In genomic region chr10:132114953-132115520, GRCh38 we compare ENCODE assay signal across 20 cellular contexts. TPM values are rescaled to one million over a fixed set of nuclear protein-coding genes. Genes with fewer than 3 reads are reported as not detected.
A peak's percentile ranks its signal among the peaks of the same experiment; 100 is the strongest.
DNase-seq lines count a peak whose midpoint lies in the region; ATAC-seq and TF ChIP-seq lines count a peak whose summit lies in the region.
"Had no signal": no experiment of that assay in that cellular context is flagged by ENCODE, and none has a peak within 500 bp of the region (broad histone marks: within the 10 kb centered on the region; RNA-seq: fewer than 3 reads in every experiment).

No MANE protein-coding gene starts in this region.

- TF ChIP-seq POLR2A in spleen (IDR thresholded peaks at IDR 0.05): no peak

- H3K4me3 ChIP-seq in dorsolateral prefrontal cortex: no peak overlapping the region
- H3K4me3 ChIP-seq in spleen: no peak overlapping the region
- H3K4me3 ChIP-seq: A549, GM23338 had no signal

- no peaks in the 10 kb centered on the region for H3K4me1 ChIP-seq in spleen
- H3K4me1 ChIP-seq: A549 had no signal

- H3K36me3 ChIP-seq in spleen: no peaks in the 10 kb centered on the region

- intact Hi-C loops in Right ventricle myocardium superior (cut with DNase I): no loop called here
- intact Hi-C loops in Right ventricle myocardium inferior (cut with DNase I): no loop called here
- intact Hi-C loops in dorsolateral prefrontal cortex (cut with DNase I): no loop called here
- intact Hi-C loops in spleen (cut with DNase I; ENCODE audit: low total_unique reads): no loop called here

- WGBS in spleen, 5 donors: 84 to 97% (median 96%) methylated on average over 22 to 24 of the region's 24 CpGs

- no peaks in the 10 kb centered on the region for H3K27me3 ChIP-seq in dorsolateral prefrontal cortex
- no peaks in the 10 kb centered on the region for H3K27me3 ChIP-seq in spleen (replicated peaks in 1 of 7)

- peak; percentile 19 for DNase-seq in Right ventricle myocardium superior
- no peak for DNase-seq in Right ventricle myocardium inferior (ENCODE audit: missing footprints)
- peak in 8 of 10 donors; percentile 1 to 38 (median 24) for DNase-seq in dorsolateral prefrontal cortex
- DNase-seq in mesenteric fat pad (ENCODE audit: low spot score): peak; percentile 72
- DNase-seq in spleen: peak; percentile 47
- DNase-seq in T-helper 9 cell: no peak
- DNase-seq: CD4-positive, alpha-beta memory T cell; DMS153; GF-D8; KG1; NCI-H187; NCI-H2107; NCI-H510A; NCI-H774; SHP77 had no signal

- no peaks in the 10 kb centered on the region for H3K9me3 ChIP-seq in spleen
- H3K9me3 ChIP-seq: A549 had no signal

- H3K27ac ChIP-seq in dorsolateral prefrontal cortex (peak overlapping the region in 9 of 59 donors; percentile 12 to 86 (median 47)), spleen (no peak overlapping the region)
- H3K27ac ChIP-seq: A549 had no signal

- ATAC-seq in Right ventricle myocardium superior (ENCODE audit: poor library complexity) (no peak), Right ventricle myocardium inferior (no peak), GM18511 (IDR thresholded peaks at IDR 0.05; ENCODE audit: unreplicated experiment) (no peak), HG03439 (IDR thresholded peaks at IDR 0.05; ENCODE audit: unreplicated experiment) (no peak)
- ATAC-seq: A549, GM23338, HCT116 had no signal

- TF ChIP-seq CTCF in dorsolateral prefrontal cortex (IDR thresholded peaks at IDR 0.05 in 54 of 56, conservative IDR thresholded peaks at IDR 0.05 in 2 of 56; ENCODE audit: low read depth in 1 of 56, partially characterized antibody in 56 of 56): no peak
- TF ChIP-seq CTCF in spleen (IDR thresholded peaks at IDR 0.05 in 8 of 11, conservative IDR thresholded peaks at IDR 0.05 in 3 of 11): no peak

RNA-seq across cellular contexts. Expression of gene JAKMIP3, which starts 49.3 kb away (rescaled TPM):
- 1.5 TPM for total RNA-seq in Right ventricle myocardium superior
- 1.6 TPM for total RNA-seq in Right ventricle myocardium inferior
- total RNA-seq in dorsolateral prefrontal cortex: 10 to 100 TPM; 18.7 to 66.0 (median 31.7) TPM
- 0.48 TPM for total RNA-seq in mesenteric fat pad
- total RNA-seq in spleen: under 1 TPM; 0.13 to 0.92 (median 0.44) TPM
- under 1 TPM; 0.06 to 0.13 (median 0.13) TPM for polyA plus RNA-seq in spleen

Comparison
In these comparisons a context has a peak if more than half of its experiments do, and no peak if none do; other contexts are left out.
1. DNase-seq: peak in Right ventricle myocardium superior (single experiment), dorsolateral prefrontal cortex (8 of 10), mesenteric fat pad (single experiment) and spleen (single experiment); none in Right ventricle myocardium inferior (single experiment) and T-helper 9 cell (single experiment).